15 cellular contexts compared by ENCODE assay signal in the genomic region with DNA sequence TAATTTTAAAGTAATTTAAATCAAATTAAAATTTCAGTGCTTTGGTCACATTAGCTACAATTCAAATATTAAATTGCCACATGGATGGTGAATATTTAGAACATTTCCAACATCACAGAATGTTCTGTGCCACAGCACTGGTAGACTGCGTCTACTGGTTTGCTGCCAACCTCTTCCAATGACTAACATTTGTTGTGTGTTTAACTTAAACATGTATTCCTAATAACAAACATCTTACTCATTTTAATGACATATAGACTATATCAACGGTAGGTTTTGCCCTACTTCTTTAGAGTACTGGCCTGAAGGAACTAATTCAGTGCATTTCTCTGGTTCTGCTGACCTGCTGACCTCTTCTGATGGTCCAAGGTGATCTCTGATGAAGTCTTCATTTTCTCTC.
DNase-seq lines count a peak whose midpoint lies in the region; ATAC-seq and TF ChIP-seq lines count a peak whose summit lies in the region.
"Had no signal": no experiment of that assay in that cellular context is flagged by ENCODE, and none has a peak within 500 bp of the region (broad histone marks: within the 10 kb centered on the region; RNA-seq: fewer than 3 reads in every experiment).

No MANE protein-coding gene starts in this region.

- H3K27ac Mint-ChIP-seq in HFFc6 = no peak overlapping the region; the same call in 1 of the 2 replicates
- H3K27ac Mint-ChIP-seq: CD14-positive monocyte; CD8-positive, alpha-beta T cell had no signal

- H3K36me3 ChIP-seq in RWPE2 (ENCODE audit: low read depth) = no peaks in the 10 kb centered on the region
- no peaks in the 10 kb centered on the region for H3K36me3 ChIP-seq in tibial artery

- intact Hi-C loops in tibial artery (cut with DNase I; ENCODE audit: low total_unique reads) = no loop called here

- peaks cover 29% of the 10 kb centered on the region for H3K4me1 Mint-ChIP-seq in HFFc6 (ENCODE audit: low read depth)
- H3K4me1 Mint-ChIP-seq: CD14-positive monocyte had no signal

- TF ChIP-seq CTCF in HFFc6 (IDR thresholded peaks at IDR 0.05) (no peak), RWPE2 (IDR thresholded peaks at IDR 0.05; ENCODE audit: poor library complexity, severe bottlenecking) (no peak), tibial artery (IDR thresholded peaks at IDR 0.05) (no peak)

- no peaks in the 10 kb centered on the region for H3K27me3 Mint-ChIP-seq in HFFc6 (ENCODE audit: insufficient read depth)

- H3K36me3 Mint-ChIP-seq in HFFc6 (ENCODE audit: low read depth) = no peaks in the 10 kb centered on the region
- H3K36me3 Mint-ChIP-seq: CD14-positive monocyte; CD8-positive, alpha-beta T cell had no signal

- ATAC-seq in RWPE2 (ENCODE audit: low read depth) = peak; percentile 38; the same call in 1 of the 3 replicates
- ATAC-seq in HG03460 (IDR thresholded peaks at IDR 0.05; ENCODE audit: unreplicated experiment) = no peak
- ATAC-seq: CD8-positive, alpha-beta T cell had no signal

- H3K9me3 ChIP-seq in RWPE2 (ENCODE audit: severe bottlenecking) (no peaks in the 10 kb centered on the region), tibial artery (no peaks in the 10 kb centered on the region)

- no peak overlapping the region for H3K4me3 ChIP-seq in RWPE2 (ENCODE audit: severe bottlenecking)
- H3K4me3 ChIP-seq in tibial artery = no peak overlapping the region

- no peaks in the 10 kb centered on the region for H3K4me1 ChIP-seq in RWPE2 (ENCODE audit: insufficient read depth, poor library complexity, severe bottlenecking)
- H3K4me1 ChIP-seq in tibial artery = peaks cover 0 to 51% (median 5%) of the 10 kb centered on the region in 4 donors

- H3K27me3 ChIP-seq in RWPE2 (ENCODE audit: insufficient read depth, poor library complexity, severe bottlenecking) = no peaks in the 10 kb centered on the region
- H3K27me3 ChIP-seq in tibial artery = no peaks in the 10 kb centered on the region

- H3K9me3 Mint-ChIP-seq in HFFc6 = no peaks in the 10 kb centered on the region
- H3K9me3 Mint-ChIP-seq: CD8-positive, alpha-beta T cell had no signal

- H3K27ac ChIP-seq in RWPE2 (ENCODE audit: poor library complexity, severe bottlenecking) (no peak overlapping the region), tibial artery (peak overlapping the region; percentile 70)
- H3K27ac ChIP-seq: KMS-11 had no signal

- peak; percentile 66 for DNase-seq in ELR (ENCODE audit: low read depth)
- DNase-seq in HFFc6 = peak; percentile 33
- no peak for DNase-seq in RWPE2 (ENCODE audit: low spot score)
- no peak for DNase-seq in tibial artery
- no peak for DNase-seq in NCI-H1092 treated with DMSO at 0.1 percent for 48 hours (lab: John Stamatoyannopoulos, UW)
- no peak for DNase-seq in pons (ENCODE audit: low spot score)
- DNase-seq: CD8-positive, alpha-beta T cell; COR-L47; DMS153; DMS79 treated with DMSO at 0.1 percent for 48 hours; EL; GF-D8 had no signal

- H3K4me3 Mint-ChIP-seq in HFFc6 = no peak overlapping the region
- H3K4me3 Mint-ChIP-seq: CD14-positive monocyte; CD8-positive, alpha-beta T cell had no signal

Comparison
In these comparisons a context has a peak if more than half of its experiments do, and no peak if none do; other contexts are left out.
1. DNase-seq: peak in ELR (single experiment) and HFFc6 (single experiment); none in RWPE2 (single experiment), tibial artery (0 of 2), NCI-H1092 treated with DMSO at 0.1 percent for 48 hours (single experiment) and pons (single experiment).